ENCODE assay signal across 28 cellular contexts in the genomic region with DNA sequence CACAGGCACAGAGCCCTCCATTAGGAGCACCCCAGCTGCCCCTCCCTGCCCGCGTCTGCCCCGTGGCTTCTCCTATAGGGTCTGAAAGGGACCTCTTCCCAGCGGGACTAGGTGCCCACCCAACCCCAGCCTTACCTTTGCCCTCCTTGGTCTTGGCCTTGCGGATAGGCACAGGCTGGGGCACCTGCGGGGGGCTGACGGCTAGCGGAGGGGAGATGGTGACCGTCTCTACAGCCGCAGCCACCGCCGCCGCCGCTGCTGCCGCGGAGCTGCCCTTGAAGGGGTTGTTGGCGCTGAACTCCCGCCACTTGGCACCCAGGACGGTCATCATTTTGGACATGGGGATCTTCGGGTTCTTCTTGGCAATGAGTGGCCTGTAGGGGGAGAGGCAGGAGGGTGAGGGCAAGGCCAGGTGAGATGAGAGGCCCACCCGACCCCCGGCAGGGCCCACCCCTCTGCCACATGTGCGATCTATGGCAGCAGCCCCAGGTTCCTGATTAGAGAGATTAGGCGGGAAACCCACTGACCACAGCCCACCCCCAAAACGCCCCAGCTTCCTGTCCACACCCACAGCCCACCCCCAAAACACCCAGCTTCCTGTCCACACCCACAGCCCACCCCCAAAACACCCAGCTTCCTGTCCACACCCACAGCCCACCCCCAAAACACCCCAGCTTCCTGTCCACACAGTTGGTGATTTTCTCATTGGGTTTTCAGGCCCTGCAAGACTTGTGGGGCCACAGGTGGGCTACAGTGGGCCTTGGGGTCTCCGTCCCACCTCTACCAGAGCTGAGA.
"Had no signal": no experiment of that assay in that cellular context is flagged by ENCODE, and none has a peak within 500 bp of the region (broad histone marks: within the 10 kb centered on the region; RNA-seq: fewer than 3 reads in every experiment).

No MANE protein-coding gene starts in this region.

- H3K9me3 Mint-ChIP-seq: activated CD4-positive, alpha-beta memory T cell treated with anti-CD3 and anti-CD28 coated beads, Interleukin-2, amount 10 ng/mL, durations not matched to agents 7 days and 5 days; activated T-cell treated with anti-CD3 and anti-CD28 coated beads, Interleukin-2, amount 50 U/mL, for 24 hours; activated T-helper 17 cell treated with anti-CD3 and anti-CD28 coated beads, Interleukin-2, amount 50 U/mL, for 72 hours; effector memory CD8-positive, alpha-beta T cell; natural killer cell; neural progenitor cell had no signal

- H3K27ac Mint-ChIP-seq: activated CD4-positive, alpha-beta memory T cell treated with anti-CD3 and anti-CD28 coated beads, Interleukin-2, amount 10 ng/mL, durations not matched to agents 7 days and 5 days; activated T-cell treated with anti-CD3 and anti-CD28 coated beads, Interleukin-2, amount 50 U/mL, for 24 hours; activated T-helper 17 cell treated with anti-CD3 and anti-CD28 coated beads, Interleukin-2, amount 50 U/mL, for 72 hours; neural progenitor cell had no signal

- H3K36me3 ChIP-seq: gastroesophageal sphincter, left ventricle myocardium inferior, neural progenitor cell, right atrium auricular region, tibial nerve had no signal

- ATAC-seq: activated T-helper 17 cell treated with anti-CD3 and anti-CD28 coated beads, Interleukin-2, amount 50 U/mL, for 72 hours; effector memory CD8-positive, alpha-beta T cell; gastroesophageal sphincter; natural killer cell had no signal

- DNase-seq: activated CD4-positive, alpha-beta memory T cell treated with anti-CD3 and anti-CD28 coated beads, Interleukin-2, amount 10 ng/mL, durations not matched to agents 7 days and 5 days; activated CD4-positive, alpha-beta T cell treated with anti-CD3 and anti-CD28 coated beads for 4 hours; activated CD4-positive, CD25-positive, alpha-beta regulatory T cell; activated CD8-positive, alpha-beta memory T cell treated with anti-CD3 and anti-CD28 coated beads, Interleukin-2, amount 50 U/mL, for 48 hours; activated gamma-delta T cell treated with Interleukin-2 at 50 U/mL for 16 hours; activated naive CD4-positive, alpha-beta T cell treated with anti-CD3 and anti-CD28 coated beads, Interleukin-2, amount 50 U/mL, for 16 hours; activated T-cell treated with anti-CD3 and anti-CD28 coated beads, Interleukin-2, amount 50 U/mL, for 24 hours; amniotic stem cell; caudate nucleus; cortex of kidney; effector memory CD8-positive, alpha-beta T cell; erythroblast; islet precursor cell; left ventricle myocardium inferior; mesendoderm; natural killer cell; stimulated activated CD4-positive, alpha-beta T cell treated with anti-CD3 and anti-CD28 coated beads, Interleukin-1b, Interleukin-23, amount 100 ng/mL, for 48 hours; stimulated activated CD4-positive, alpha-beta T cell treated with anti-CD3 and anti-CD28 coated beads, Interleukin-4, amount 100 ng/mL, for 4 hours; stimulated activated naive CD4-positive, alpha-beta T cell treated with Interleukin-2 at 50 U/mL for 16 hours; T-helper 9 cell had no signal

- H3K4me3 ChIP-seq: gastroesophageal sphincter, hepatocyte, left ventricle myocardium inferior, lung, neural progenitor cell, right atrium auricular region, smooth muscle cell, tibial nerve had no signal

- H3K27ac ChIP-seq: gastroesophageal sphincter, hepatocyte, left ventricle myocardium inferior, neural progenitor cell, right atrium auricular region, tibial nerve had no signal

- H3K36me3 Mint-ChIP-seq: natural killer cell, neural progenitor cell had no signal

- H3K27me3 ChIP-seq: right atrium auricular region had no signal

- H3K4me3 Mint-ChIP-seq: activated CD4-positive, alpha-beta memory T cell treated with anti-CD3 and anti-CD28 coated beads, Interleukin-2, amount 10 ng/mL, durations not matched to agents 7 days and 5 days; activated T-cell treated with anti-CD3 and anti-CD28 coated beads, Interleukin-2, amount 50 U/mL, for 24 hours; activated T-helper 17 cell treated with anti-CD3 and anti-CD28 coated beads, Interleukin-2, amount 50 U/mL, for 72 hours; effector memory CD8-positive, alpha-beta T cell; natural killer cell; neural progenitor cell had no signal

- H3K9me3 ChIP-seq: gastroesophageal sphincter, left ventricle myocardium inferior, right atrium auricular region, tibial nerve had no signal
